8 cellular contexts compared by ENCODE assay signal in the genomic region with DNA sequence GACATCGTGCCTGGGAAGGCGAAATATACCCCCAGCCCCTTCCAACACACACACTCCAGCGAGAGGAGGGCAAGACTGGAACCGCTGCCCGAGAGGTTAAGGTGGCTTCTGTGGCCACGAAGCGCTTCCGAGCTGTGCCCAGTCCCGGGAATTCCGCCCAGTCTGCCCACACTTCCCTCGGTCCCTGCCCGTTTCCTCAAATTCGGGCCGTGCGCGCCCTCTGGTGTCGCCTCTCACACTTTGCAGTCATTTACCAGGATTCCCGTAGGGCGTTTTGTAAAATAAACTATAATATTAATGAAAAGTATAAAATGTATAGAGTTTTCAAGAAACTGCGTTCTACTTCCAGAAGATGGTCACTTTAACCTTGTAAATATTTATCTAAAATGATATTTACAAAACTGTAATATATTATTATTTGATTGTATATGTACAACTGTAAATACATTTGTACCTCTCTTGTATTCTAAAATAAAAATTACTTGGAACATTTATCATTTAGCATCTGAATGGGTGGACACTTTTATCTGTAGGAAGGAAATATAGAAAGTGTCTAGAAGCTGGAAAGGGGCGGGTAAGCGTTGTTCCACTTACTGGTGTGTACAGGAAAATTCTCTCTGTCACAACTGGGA. TPM values are rescaled to one million over a fixed set of nuclear protein-coding genes. Genes with fewer than 3 reads are reported as not detected.
DNase-seq lines count a peak whose midpoint lies in the region; ATAC-seq, FAIRE-seq and TF ChIP-seq lines count a peak whose summit lies in the region.

No MANE protein-coding gene starts in this region.

- peak; percentile 72 for FAIRE-seq in GM18507 (lab: Jason Lieb, UNC)

- no peaks in the 10 kb centered on the region for H3K9me3 ChIP-seq in A673 (ENCODE audit: low read depth, low read length, poor library complexity, severe bottlenecking)

- peak; percentile 51 for ATAC-seq in activated B cell treated with CpG ODN at 0.5 μM for 24 hours (ENCODE audit: low read depth)
- no peak for ATAC-seq in HG02970 (IDR thresholded peaks at IDR 0.05; ENCODE audit: low FRiP score, unreplicated experiment)

- intact Hi-C loops in A673 (cut with micrococcal nuclease; ENCODE audit: unreplicated experiment) = loop anchor here (1.0 kb wide), 1 partner anchor 221 kb away; no protein-coding TSS in a partner anchor
- intact Hi-C loops in activated B cell treated with CpG ODN at 0.5 μM for 24 hours (cut with micrococcal nuclease) = loop anchor here (1.0 to 5.0 kb wide), 2 partner anchors 221 to 945 kb away; no protein-coding TSS in a partner anchor

- peaks cover 1% of the 10 kb centered on the region for H3K36me3 Mint-ChIP-seq in activated B cell treated with CpG ODN at 0.5 μM for 24 hours (ENCODE audit: low read depth)
- H3K36me3 Mint-ChIP-seq in chondrocyte (ENCODE audit: low read depth) = no peaks in the 10 kb centered on the region

- H3K9me3 Mint-ChIP-seq in activated B cell treated with CpG ODN at 0.5 μM for 24 hours (peaks cover 2% of the 10 kb centered on the region), chondrocyte (ENCODE audit: low read depth) (no peaks in the 10 kb centered on the region)

- H3K27me3 Mint-ChIP-seq in activated B cell treated with CpG ODN at 0.5 μM for 24 hours = peaks cover 14% of the 10 kb centered on the region
- no peaks in the 10 kb centered on the region for H3K27me3 Mint-ChIP-seq in chondrocyte (ENCODE audit: low read depth)

- CTCF ChIA-PET in A673 (lab: Charles Lee) = interaction anchor here (0.5 to 1.7 kb wide), 8 partner anchors 11 to 675 kb away, joined by 3 to 8 read pairs (median 5); a partner anchor contains a TSS
- CTCF ChIA-PET in activated B cell treated with CpG ODN at 0.5 μM for 24 hours (lab: Charles Lee) = interaction anchor here (0.8 to 2.7 kb wide), 14 partner anchors 11 to 575 kb away, joined by 3 to 51 read pairs (median 5); a partner anchor contains a TSS

- no peak overlapping the region for H3K27ac Mint-ChIP-seq in activated B cell treated with CpG ODN at 0.5 μM for 24 hours
- H3K27ac Mint-ChIP-seq in chondrocyte (ENCODE audit: unreplicated experiment) = no peak overlapping the region

- H3K36me3 ChIP-seq in A673 (ENCODE audit: insufficient read depth, low read length, poor library complexity, severe bottlenecking) = no peaks in the 10 kb centered on the region

- H3K27ac ChIP-seq in A673 (ENCODE audit: low read depth, low read length, poor library complexity, severe bottlenecking) = no peak overlapping the region

- BruUV-seq in A673 (replicated peaks; lab: Mats Ljungman, UMichigan) = no TSS peak

- peaks cover 5% of the 10 kb centered on the region for H3K27me3 ChIP-seq in A673 (replicated peaks; ENCODE audit: insufficient read depth, low read depth, low read length, poor library complexity)

- H3K4me3 ChIP-seq in A673 (ENCODE audit: low read depth, low read length, poor library complexity, severe bottlenecking) = peak overlapping the region; percentile 55

- peak overlapping the region; percentile 90 for H3K4me3 Mint-ChIP-seq in activated B cell treated with CpG ODN at 0.5 μM for 24 hours
- peak overlapping the region; percentile 69 for H3K4me3 Mint-ChIP-seq in chondrocyte (ENCODE audit: unreplicated experiment)

- TF ChIP-seq CTCF in A673 (conservative IDR thresholded peaks at IDR 0.05; ENCODE audit: low read depth, low read length) (peak; percentile 91), activated B cell treated with CpG ODN at 0.5 μM for 24 hours (IDR thresholded peaks at IDR 0.05) (peak; percentile 89), chondrocyte (IDR thresholded peaks at IDR 0.05) (peak; percentile 92)

- POLR2A ChIA-PET in A673 (lab: Charles Lee; ENCODE audit: low non-redundant PET) (no interaction called here), activated B cell treated with CpG ODN at 0.5 μM for 24 hours (lab: Charles Lee) (interaction anchor here (1.6 kb wide), 1 partner anchor 11 kb away, joined by 8 read pairs; a partner anchor contains a TSS)

- peak; percentile 83 for DNase-seq in A673 (ENCODE audit: low spot score)
- DNase-seq in GM18507 (ENCODE audit: extremely low spot score, insufficient read length, low read depth) = no peak
- DNase-seq in NCI-H2196 (lab: John Stamatoyannopoulos, UW; ENCODE audit: unreplicated experiment) = peak; percentile 89
- no peak for DNase-seq in activated B cell treated with CpG ODN at 0.5 μM for 24 hours
- no peak for DNase-seq in chondrocyte (ENCODE audit: low spot score)
- peak; percentile 90 for DNase-seq in left kidney (ENCODE audit: low read depth, low spot score)
- DNase-seq in stimulated activated CD4-positive, alpha-beta T cell treated with anti-CD3 and anti-CD28 coated beads, Interleukin-2, amount 100 ng/mL, for 48 hours = peak; percentile 52 to 55

- H3K4me1 Mint-ChIP-seq in activated B cell treated with CpG ODN at 0.5 μM for 24 hours = peaks cover 8% of the 10 kb centered on the region
- peaks cover 7% of the 10 kb centered on the region for H3K4me1 Mint-ChIP-seq in chondrocyte (ENCODE audit: low read depth)

- H3K4me1 ChIP-seq in A673 (ENCODE audit: insufficient read depth, low read length, poor library complexity, severe bottlenecking) = peaks cover 13% of the 10 kb centered on the region

RNA-seq across cellular contexts. Expression of a gene that starts 11.0 kb away (rescaled TPM):
- total RNA-seq in A673 (2021) (107 and 109 TPM in 2 replicates), activated B cell treated with CpG ODN at 0.5 μM for 24 hours (49.6 and 54.8 TPM in 2 replicates), chondrocyte (15.6 to 27.7 TPM (median 16.2 TPM) in 3 replicates)

RNA-seq across cellular contexts. Expression of a gene that starts 18.2 kb away (rescaled TPM):
- total RNA-seq in A673 (2021) = not detected in 2 replicates
- not detected in 2 replicates for total RNA-seq in activated B cell treated with CpG ODN at 0.5 μM for 24 hours
- 0.10 to 0.23 TPM in 2 of 3 replicates, not detected in the other for total RNA-seq in chondrocyte

Comparison
In these comparisons a context has a peak if more than half of its experiments do, and no peak if none do; other contexts are left out.
1. DNase-seq: peak in A673 (single experiment), NCI-H2196 (single experiment), left kidney (single experiment) and stimulated activated CD4-positive, alpha-beta T cell treated with anti-CD3 and anti-CD28 coated beads, Interleukin-2, amount 100 ng/mL, for 48 hours (2 of 2); none in GM18507 (single experiment), activated B cell treated with CpG ODN at 0.5 μM for 24 hours (single experiment) and chondrocyte (single experiment).
2. Peak in every context shown above with its lines, with median percentiles within 50 percentile points of each other: CTCF ChIP-seq.